ENCODE assay signal across 15 cellular contexts in genomic region chr20:2538356-2538755, GRCh38. TPM values are rescaled to one million over a fixed set of nuclear protein-coding genes. Genes with fewer than 3 reads are reported as not detected.
DNase-seq lines count a peak whose midpoint lies in the region; ATAC-seq and TF ChIP-seq lines count a peak whose summit lies in the region.
"Had no signal": no experiment of that assay in that cellular context is flagged by ENCODE, and none has a peak within 500 bp of the region (broad histone marks: within the 10 kb centered on the region; RNA-seq: fewer than 3 reads in every experiment).

No MANE protein-coding gene starts in this region.

- H4K5ac ChIP-seq in IMR-90 (ENCODE audit: low read depth, low read length): no peak overlapping the region

- TF ChIP-seq POLR2A in IMR-90 (IDR thresholded peaks at IDR 0.05; ENCODE audit: low read depth, low read length): no peak

- TF ChIP-seq RAD21 in IMR-90 (IDR thresholded peaks at IDR 0.05; ENCODE audit: low read length): no peak

- no peak overlapping the region for H3K9ac ChIP-seq in IMR-90 (ENCODE audit: low read depth, low read length)
- no peak overlapping the region for H3K9ac ChIP-seq in neuronal stem cell (ENCODE audit: low read depth, low read length, poor library complexity)
- H3K9ac ChIP-seq in mesenchymal stem cell (ENCODE audit: low read length): no peak overlapping the region
- H3K9ac ChIP-seq: BLaER1 treated with 17β-estradiol and CSF1 and Interleukin-3, amounts not matched to agents 10 nM and 100 nM; GM23248 had no signal

- no peak for DNase-seq in IMR-90
- DNase-seq in dorsolateral prefrontal cortex: no peak
- DNase-seq in neuronal stem cell (ENCODE audit: low spot score): no peak
- no peak for DNase-seq in progenitor cell of endocrine pancreas (ENCODE audit: low spot score, unreplicated experiment)
- no peak for DNase-seq in mesenchymal stem cell
- no peak for DNase-seq in NCI-H1105 treated with DMSO at 0.1 percent for 48 hours (lab: John Stamatoyannopoulos, UW)
- DNase-seq: ACHN; CD4-positive, CD25-positive, alpha-beta regulatory T cell; DMS53; GM23248 had no signal

- BruUV-seq in IMR-90 (replicated peaks; lab: Mats Ljungman, UMichigan): no TSS peak

- no peak overlapping the region for H3K4me3 Mint-ChIP-seq in progenitor cell of endocrine pancreas (ENCODE audit: low read depth)
- H3K4me3 Mint-ChIP-seq: CD4-positive, CD25-positive, alpha-beta regulatory T cell had no signal

- H3K4me1 ChIP-seq in IMR-90 (ENCODE audit: control insufficient read depth, insufficient read depth, low read length): no peaks in the 10 kb centered on the region
- peaks cover 17 to 21% of the 10 kb centered on the region in 2 donors for H3K4me1 ChIP-seq in neuronal stem cell (ENCODE audit: control insufficient read depth in 2 of 2, insufficient read depth in 1 of 2, low read depth in 1 of 2, low read length in 2 of 2)
- H3K4me1 ChIP-seq in mesenchymal stem cell (ENCODE audit: control insufficient read depth, insufficient read depth, low read depth, low read length): peaks cover 2% of the 10 kb centered on the region
- H3K4me1 ChIP-seq: BLaER1 treated with 17β-estradiol and CSF1 and Interleukin-3, amounts not matched to agents 10 nM and 100 nM had no signal

- TF ChIP-seq CTCF in IMR-90 (conservative IDR thresholded peaks at IDR 0.05; ENCODE audit: low read depth, low read length): no peak
- TF ChIP-seq CTCF in dorsolateral prefrontal cortex (IDR thresholded peaks at IDR 0.05 in 54 of 56, conservative IDR thresholded peaks at IDR 0.05 in 2 of 56; ENCODE audit: low read depth in 1 of 56, partially characterized antibody in 56 of 56): no peak
- no peak for TF ChIP-seq CTCF in progenitor cell of endocrine pancreas (IDR thresholded peaks at IDR 0.05; ENCODE audit: unreplicated experiment)

- no peaks in the 10 kb centered on the region for H3K9me1 ChIP-seq in IMR-90 (ENCODE audit: insufficient read depth, low read length)

- no peak overlapping the region for H2AK5ac ChIP-seq in IMR-90 (ENCODE audit: low read depth, low read length)
- no peak overlapping the region for H2AK5ac ChIP-seq in neuronal stem cell (ENCODE audit: low read depth, low read length)
- no peak overlapping the region for H2AK5ac ChIP-seq in mesenchymal stem cell (ENCODE audit: low read length, severe bottlenecking)

- no peaks in the 10 kb centered on the region for H3K36me3 Mint-ChIP-seq in progenitor cell of endocrine pancreas (ENCODE audit: insufficient read depth)
- H3K36me3 Mint-ChIP-seq: CD4-positive, CD25-positive, alpha-beta regulatory T cell had no signal

- H3K4ac ChIP-seq in IMR-90 (ENCODE audit: low read depth, low read length) (no peak overlapping the region), neuronal stem cell (ENCODE audit: low read length) (no peak overlapping the region), mesenchymal stem cell (ENCODE audit: low read depth in 1 of 2, low read length in 2 of 2) (no peak overlapping the region)

- no peak overlapping the region for H2BK120ac ChIP-seq in IMR-90 (ENCODE audit: low read depth, low read length)
- no peak overlapping the region for H2BK120ac ChIP-seq in neuronal stem cell (ENCODE audit: low read depth, low read length)
- H2BK120ac ChIP-seq in mesenchymal stem cell (ENCODE audit: low read depth, low read length): no peak overlapping the region

- H3K4me1 Mint-ChIP-seq in progenitor cell of endocrine pancreas (ENCODE audit: low read depth): peaks cover 3% of the 10 kb centered on the region
- H3K4me1 Mint-ChIP-seq: CD4-positive, CD25-positive, alpha-beta regulatory T cell had no signal

- WGBS in IMR-90 (ENCODE audit: extremely low coverage in 2 of 2, insufficient read length in 1 of 2), 2 experiments: 63% methylated on average over 5 of the region's 12 CpGs; no CpG with 5 or more reads in 1 of the 2 experiments
- whole genome bisulfite sequencing in neuronal stem cell (ENCODE audit: extremely low coverage in 2 of 2, insufficient read length in 2 of 2, insufficient replicate concordance in 1 of 2), 2 donors: no CpG with 5 or more reads among the region's 12 CpGs
- 84% methylated on average over 9 of the region's 12 CpGs for WGBS in mesenchymal stem cell

- H2BK5ac ChIP-seq in IMR-90 (ENCODE audit: low read depth, low read length, poor library complexity, severe bottlenecking): no peak overlapping the region
- no peak overlapping the region for H2BK5ac ChIP-seq in neuronal stem cell (ENCODE audit: low read length)
- no peak overlapping the region for H2BK5ac ChIP-seq in mesenchymal stem cell (ENCODE audit: low read depth, low read length, poor library complexity, severe bottlenecking)

- H3K27ac ChIP-seq in IMR-90 (ENCODE audit: insufficient read depth, low read length) (no peak overlapping the region), dorsolateral prefrontal cortex (peak overlapping the region; percentile 78 to 99 (median 96)), neuronal stem cell (replicated peaks; ENCODE audit: low read length) (no peak overlapping the region), mesenchymal stem cell (ENCODE audit: low read length, poor library complexity, severe bottlenecking) (no peak overlapping the region)
- H3K27ac ChIP-seq: BLaER1 treated with 17β-estradiol and CSF1 and Interleukin-3, amounts not matched to agents 10 nM and 100 nM; GM23248 had no signal

- H3K23ac ChIP-seq in IMR-90 (ENCODE audit: low read depth, low read length) (no peak overlapping the region), neuronal stem cell (ENCODE audit: low read depth, low read length, poor library complexity) (no peak overlapping the region), mesenchymal stem cell (ENCODE audit: low read length in 2 of 2) (no peak overlapping the region)

- H3K18ac ChIP-seq in IMR-90 (ENCODE audit: low read depth, low read length): no peak overlapping the region
- H3K18ac ChIP-seq in neuronal stem cell (ENCODE audit: low read length): peak overlapping the region; percentile 11
- no peak overlapping the region for H3K18ac ChIP-seq in mesenchymal stem cell (ENCODE audit: low read depth in 1 of 2, low read length in 2 of 2)

- dilution Hi-C loops in IMR-90 (cut with HindIII; ENCODE audit: low sequenced_read_pairs, unreplicated experiment): no loop called here

- H3K36me3 ChIP-seq in IMR-90 (ENCODE audit: control insufficient read depth, insufficient read depth, low read length): no peaks in the 10 kb centered on the region
- H3K36me3 ChIP-seq in neuronal stem cell (replicated peaks in 1 of 2; ENCODE audit: control insufficient read depth in 2 of 2, insufficient read depth in 2 of 2, low read length in 2 of 2): no peaks in the 10 kb centered on the region
- H3K36me3 ChIP-seq in mesenchymal stem cell (ENCODE audit: control insufficient read depth in 1 of 2, insufficient read depth in 2 of 2, low read depth in 1 of 2, low read length in 2 of 2): no peaks in the 10 kb centered on the region
- H3K36me3 ChIP-seq: BLaER1 treated with 17β-estradiol and CSF1 and Interleukin-3, amounts not matched to agents 10 nM and 100 nM had no signal

- H3K27me3 ChIP-seq in IMR-90 (ENCODE audit: control insufficient read depth, insufficient read depth, low read length) (peaks cover 55% of the 10 kb centered on the region), dorsolateral prefrontal cortex (no peaks in the 10 kb centered on the region), neuronal stem cell (ENCODE audit: control insufficient read depth in 3 of 3, insufficient read depth in 3 of 3, low read depth in 1 of 3, low read length in 3 of 3) (peaks cover 0 to 27% (median 0%) of the 10 kb centered on the region in 3 experiments), mesenchymal stem cell (ENCODE audit: control insufficient read depth in 1 of 2, insufficient read depth in 1 of 2, low read length in 2 of 2) (peaks cover 66 to 78% of the 10 kb centered on the region in 2 experiments)

- no peak overlapping the region for H2AFZ ChIP-seq in IMR-90 (replicated peaks; ENCODE audit: low read length, poor library complexity)
- H2AFZ ChIP-seq in neuronal stem cell (ENCODE audit: low read length): no peak overlapping the region
- no peak overlapping the region for H2AFZ ChIP-seq in mesenchymal stem cell (ENCODE audit: low read depth, low read length)
- H2AFZ ChIP-seq: GM23248 had no signal

- CTCF ChIA-PET in IMR-90 (lab: Yijun Ruan, JAX): no interaction called here

- in situ Hi-C loops in IMR-90 (cut with MboI; ENCODE audit: low sequenced_read_pairs): no loop called here

- H2BK15ac ChIP-seq in IMR-90 (ENCODE audit: low read depth, low read length): no peak overlapping the region
- H2BK15ac ChIP-seq in neuronal stem cell (ENCODE audit: low read length): no peak overlapping the region
- H2BK15ac ChIP-seq in mesenchymal stem cell (ENCODE audit: low read depth, poor library complexity, severe bottlenecking): no peak overlapping the region

- H3K27me3 Mint-ChIP-seq in progenitor cell of endocrine pancreas: peaks cover 63% of the 10 kb centered on the region

- POLR2A ChIA-PET in IMR-90 (lab: Charles Lee; ENCODE audit: unreplicated experiment): no interaction called here

- no peaks in the 10 kb centered on the region for H4K20me1 ChIP-seq in IMR-90 (ENCODE audit: insufficient read depth, low read length)
- H4K20me1 ChIP-seq: BLaER1 treated with 17β-estradiol and CSF1 and Interleukin-3, amounts not matched to agents 10 nM and 100 nM had no signal

- H3K14ac ChIP-seq in IMR-90 (replicated peaks; ENCODE audit: low read depth, low read length): no peak overlapping the region
- H3K14ac ChIP-seq in neuronal stem cell (ENCODE audit: low read length): no peak overlapping the region
- peak overlapping the region in 1 of 2 experiments; percentile 11 for H3K14ac ChIP-seq in mesenchymal stem cell (ENCODE audit: low read length in 2 of 2)

- H3K56ac ChIP-seq in IMR-90 (ENCODE audit: extremely low read depth, insufficient read depth, low read length): no peak overlapping the region

- H3K9me3 ChIP-seq in IMR-90 (ENCODE audit: control insufficient read depth, insufficient read depth, low read length) (no peaks in the 10 kb centered on the region), neuronal stem cell (replicated peaks in 1 of 2; ENCODE audit: control insufficient read depth in 2 of 2, insufficient read depth in 1 of 2, low read depth in 1 of 2, low read length in 2 of 2) (no peaks in the 10 kb centered on the region), mesenchymal stem cell (ENCODE audit: control insufficient read depth, low read length) (no peaks in the 10 kb centered on the region)
- H3K9me3 ChIP-seq: BLaER1 treated with 17β-estradiol and CSF1 and Interleukin-3, amounts not matched to agents 10 nM and 100 nM had no signal

- no peaks in the 10 kb centered on the region for H3K79me1 ChIP-seq in IMR-90 (ENCODE audit: low read depth in 1 of 2, low read length in 2 of 2)
- no peaks in the 10 kb centered on the region for H3K79me1 ChIP-seq in neuronal stem cell (ENCODE audit: low read depth, low read length)
- no peaks in the 10 kb centered on the region for H3K79me1 ChIP-seq in mesenchymal stem cell (replicated peaks; ENCODE audit: low read length, poor library complexity, severe bottlenecking)

- no peaks in the 10 kb centered on the region for H3K9me3 Mint-ChIP-seq in progenitor cell of endocrine pancreas (ENCODE audit: low read depth)
- H3K9me3 Mint-ChIP-seq: CD4-positive, CD25-positive, alpha-beta regulatory T cell had no signal

- no peak overlapping the region for H4K8ac ChIP-seq in IMR-90 (ENCODE audit: low read depth in 2 of 2, low read length in 2 of 2)
- no peak overlapping the region for H4K8ac ChIP-seq in neuronal stem cell (ENCODE audit: low read depth, low read length)
- no peak overlapping the region for H4K8ac ChIP-seq in mesenchymal stem cell (ENCODE audit: low read length)

- ATAC-seq in IMR-90 (ENCODE audit: low read depth) (no peak), HG02678 (IDR thresholded peaks at IDR 0.05; ENCODE audit: unreplicated experiment) (no peak)
- ATAC-seq: GM12878, HepG2 had no signal

- H2BK20ac ChIP-seq in IMR-90 (ENCODE audit: low read depth, low read length): no peak overlapping the region

- H3K4me3 ChIP-seq in IMR-90 (ENCODE audit: insufficient read depth, low read depth, low read length) (no peak overlapping the region), dorsolateral prefrontal cortex (peak overlapping the region in 1 of 59 donors; percentile 18), neuronal stem cell (ENCODE audit: low read length in 2 of 2) (no peak overlapping the region), mesenchymal stem cell (ENCODE audit: insufficient read depth in 1 of 2, low read depth in 1 of 2, low read length in 2 of 2) (no peak overlapping the region)
- H3K4me3 ChIP-seq: BLaER1 treated with 17β-estradiol and CSF1 and Interleukin-3, amounts not matched to agents 10 nM and 100 nM; GM12878; GM23248 had no signal

- peak overlapping the region; percentile 47 for H2AK9ac ChIP-seq in IMR-90 (replicated peaks; ENCODE audit: low read depth, low read length, poor library complexity)

- H2BK12ac ChIP-seq in neuronal stem cell (ENCODE audit: low read length): no peak overlapping the region
- no peak overlapping the region for H2BK12ac ChIP-seq in mesenchymal stem cell (ENCODE audit: low read length in 2 of 2)

- H3K27ac Mint-ChIP-seq in progenitor cell of endocrine pancreas: no peak overlapping the region
- H3K27ac Mint-ChIP-seq: CD4-positive, CD25-positive, alpha-beta regulatory T cell had no signal

- no peak overlapping the region for H3K4me2 ChIP-seq in IMR-90 (ENCODE audit: low read depth, low read length)
- H3K4me2 ChIP-seq in neuronal stem cell (ENCODE audit: insufficient read depth, low read length, poor library complexity, severe bottlenecking): no peak overlapping the region
- no peak overlapping the region for H3K4me2 ChIP-seq in mesenchymal stem cell (ENCODE audit: low read length, poor library complexity, severe bottlenecking)
- H3K4me2 ChIP-seq: BLaER1 treated with 17β-estradiol and CSF1 and Interleukin-3, amounts not matched to agents 10 nM and 100 nM had no signal

- intact Hi-C loops in IMR-90 (cut with micrococcal nuclease): loop anchor here (5.0 kb wide), 1 partner anchor 44 kb away; no protein-coding TSS in a partner anchor
- intact Hi-C loops in dorsolateral prefrontal cortex (cut with DNase I): no loop called here

- H4K91ac ChIP-seq in IMR-90 (ENCODE audit: insufficient read depth, low read depth, low read length) (no peak overlapping the region), neuronal stem cell (ENCODE audit: low read depth, low read length, poor library complexity) (no peak overlapping the region), mesenchymal stem cell (ENCODE audit: low read length) (no peak overlapping the region)

RNA-seq across cellular contexts. Expression of gene TMC2, which starts 2.0 kb away (rescaled TPM):
- total RNA-seq in IMR-90 (2012; rRNA removed) (not detected in 2 replicates), dorsolateral prefrontal cortex (1 to 10 TPM in 68 of 120 experiments, under 1 TPM in 51, not detected in 1; 0.28 to 2.5 (median 1.1) TPM), progenitor cell of endocrine pancreas (not detected in 2 replicates)
- not detected in 2 replicates for polyA plus RNA-seq in IMR-90 (2012; rRNA removed)
- polyA plus RNA-seq in IMR-90 (2012; cell fraction: cytosol; rRNA removed): not detected in 2 replicates
- not detected in 2 replicates for polyA plus RNA-seq in IMR-90 (2012; cell fraction: nucleus; rRNA removed; ENCODE audit: low replicate concordance)
- polyA plus RNA-seq in neuronal stem cell (2013, experiment 1 of 2): 0.01 TPM
- polyA plus RNA-seq in neuronal stem cell (2013, experiment 2 of 2): not detected
- not detected for polyA plus RNA-seq in mesenchymal stem cell (2013, experiment 1 of 2)
- polyA plus RNA-seq in mesenchymal stem cell (2013, experiment 2 of 2): not detected
- total RNA-seq: A172; CD4-positive, CD25-positive, alpha-beta regulatory T cell; GM12878; GM23248; HepG2 had no signal
- polyA plus RNA-seq: CD4-positive, CD25-positive, alpha-beta regulatory T cell; GM23248; HepG2 had no signal

RNA-seq across cellular contexts. Expression of gene ZNF343, which starts 29.6 kb away (rescaled TPM):
- 18.9 and 26.2 TPM in 2 replicates for total RNA-seq in IMR-90 (2012; rRNA removed)
- polyA plus RNA-seq in IMR-90 (2012; rRNA removed): 7.4 and 7.8 TPM in 2 replicates
- 2.1 and 2.2 TPM in 2 replicates for polyA plus RNA-seq in IMR-90 (2012; cell fraction: cytosol; rRNA removed)
- polyA plus RNA-seq in IMR-90 (2012; cell fraction: nucleus; rRNA removed; ENCODE audit: low replicate concordance): 8.1 and 31.6 TPM in 2 replicates
- 10 to 100 TPM; 12.5 to 26.7 (median 19.8) TPM for total RNA-seq in dorsolateral prefrontal cortex
- 4.8 TPM for polyA plus RNA-seq in neuronal stem cell (2013, experiment 1 of 2)
- 5.0 TPM for polyA plus RNA-seq in neuronal stem cell (2013, experiment 2 of 2)
- 13.1 and 14.4 TPM in 2 replicates for total RNA-seq in progenitor cell of endocrine pancreas
- polyA plus RNA-seq in mesenchymal stem cell (2013, experiment 1 of 2): 7.4 TPM
- 6.6 TPM for polyA plus RNA-seq in mesenchymal stem cell (2013, experiment 2 of 2)

Comparison
In these comparisons a context has a peak if more than half of its experiments do, and no peak if none do; other contexts are left out.
1. H3K27ac ChIP-seq: peak in dorsolateral prefrontal cortex (59 of 59); none in IMR-90 (single experiment), neuronal stem cell (single experiment) and mesenchymal stem cell (single experiment).